23 cellular contexts compared by ENCODE assay signal in genomic region chr1:108007070-108007469, GRCh38.
"Had no signal": no experiment of that assay in that cellular context is flagged by ENCODE, and none has a peak within 500 bp of the region (broad histone marks: within the 10 kb centered on the region; RNA-seq: fewer than 3 reads in every experiment).

No MANE protein-coding gene starts in this region.

- H3K27me3 Mint-ChIP-seq: activated CD8-positive, alpha-beta memory T cell treated with anti-CD3 and anti-CD28 coated beads, Interleukin-2, amount 10 ng/mL, durations not matched to agents 7 days and 5 days; central memory CD8-positive, alpha-beta T cell; dendritic cell treated with granulocyte-macrophage colony-stimulating factor and Interleukin-4, amounts not matched to agents 40 ng/mL and 50 ng/mL, for 4 days; stimulated activated naive CD8-positive, alpha-beta T cell treated with anti-CD3 and anti-CD28 coated beads, Interleukin-15, amount 100 ng/mL, for 72 hours had no signal

- H3K4me3 ChIP-seq: left lung, lower lobe of right lung, neural progenitor cell, right lobe of liver, upper lobe of right lung had no signal

- H3K9me3 ChIP-seq: left lung, lower lobe of right lung, right lobe of liver, upper lobe of right lung had no signal

- H3K4me3 Mint-ChIP-seq: activated CD8-positive, alpha-beta memory T cell treated with anti-CD3 and anti-CD28 coated beads, Interleukin-2, amount 10 ng/mL, durations not matched to agents 7 days and 5 days; activated CD8-positive, alpha-beta T cell treated with anti-CD3 and anti-CD28 coated beads, Interleukin-2, amount 10 ng/mL, durations not matched to agents 7 days and 5 days; central memory CD8-positive, alpha-beta T cell; dendritic cell treated with granulocyte-macrophage colony-stimulating factor and Interleukin-4, amounts not matched to agents 40 ng/mL and 50 ng/mL, for 4 days; natural killer cell; neural progenitor cell; stimulated activated naive CD8-positive, alpha-beta T cell treated with anti-CD3 and anti-CD28 coated beads, Interleukin-15, amount 100 ng/mL, for 72 hours; T-helper 1 cell treated with Interleukin-12 subunit alpha and Interleukin-12 subunit beta and Interleukin-4 antibody, amounts not matched to agents 30 μg/mL and 1 μg/mL, for 36 hours had no signal

- H3K27me3 ChIP-seq: left lung, neural progenitor cell, right lobe of liver, upper lobe of right lung had no signal

- DNase-seq: activated CD4-positive, alpha-beta T cell treated with anti-CD3 and anti-CD28 coated beads for 1 hour; activated CD4-positive, alpha-beta T cell treated with anti-CD3 and anti-CD28 coated beads, Interleukin-2, amount 50 U/mL, for 1 hour; activated CD8-positive, alpha-beta memory T cell treated with anti-CD3 and anti-CD28 coated beads, Interleukin-2, amount 10 ng/mL, durations not matched to agents 7 days and 5 days; activated CD8-positive, alpha-beta T cell treated with anti-CD3 and anti-CD28 coated beads, Interleukin-2, amount 10 ng/mL, durations not matched to agents 7 days and 5 days; activated naive CD4-positive, alpha-beta T cell; activated T-cell treated with anti-CD3 and anti-CD28 coated beads, Interleukin-2, amount 50 U/mL, for 48 hours; anterior cingulate cortex; left lung; lower lobe of right lung; mesenchymal stem cell; natural killer cell; posterior cingulate gyrus; right lobe of liver; stimulated activated CD4-positive, alpha-beta T cell treated with anti-CD3 and anti-CD28 coated beads, Interleukin-2, amount 100 ng/mL, for 48 hours; stimulated activated naive CD8-positive, alpha-beta T cell treated with anti-CD3 and anti-CD28 coated beads, Interleukin-15, amount 100 ng/mL, for 72 hours; substantia nigra; T1000; upper lobe of right lung had no signal

- H3K27ac ChIP-seq: left lung, lower lobe of right lung, neural progenitor cell, right lobe of liver, upper lobe of right lung had no signal

- H3K36me3 ChIP-seq: left lung, lower lobe of right lung, neural progenitor cell, right lobe of liver, upper lobe of right lung had no signal

- H3K9ac ChIP-seq: neural progenitor cell had no signal

- H3K36me3 Mint-ChIP-seq: activated CD8-positive, alpha-beta memory T cell treated with anti-CD3 and anti-CD28 coated beads, Interleukin-2, amount 10 ng/mL, durations not matched to agents 7 days and 5 days; activated naive CD4-positive, alpha-beta T cell treated with anti-CD3 and anti-CD28 coated beads, Interleukin-2, amount 50 U/mL, for 72 hours; natural killer cell; neural progenitor cell had no signal

- H3K4me1 Mint-ChIP-seq: activated CD8-positive, alpha-beta memory T cell treated with anti-CD3 and anti-CD28 coated beads, Interleukin-2, amount 10 ng/mL, durations not matched to agents 7 days and 5 days; central memory CD8-positive, alpha-beta T cell; natural killer cell; neural progenitor cell had no signal

- H3K27ac Mint-ChIP-seq: activated CD8-positive, alpha-beta memory T cell treated with anti-CD3 and anti-CD28 coated beads, Interleukin-2, amount 10 ng/mL, durations not matched to agents 7 days and 5 days; activated CD8-positive, alpha-beta T cell treated with anti-CD3 and anti-CD28 coated beads, Interleukin-2, amount 10 ng/mL, durations not matched to agents 7 days and 5 days; activated naive CD4-positive, alpha-beta T cell treated with anti-CD3 and anti-CD28 coated beads, Interleukin-2, amount 50 U/mL, for 72 hours; dendritic cell treated with granulocyte-macrophage colony-stimulating factor and Interleukin-4, amounts not matched to agents 40 ng/mL and 50 ng/mL, for 4 days; natural killer cell; neural progenitor cell; stimulated activated naive CD8-positive, alpha-beta T cell treated with anti-CD3 and anti-CD28 coated beads, Interleukin-15, amount 100 ng/mL, for 72 hours; T-helper 1 cell treated with Interleukin-12 subunit alpha and Interleukin-12 subunit beta and Interleukin-4 antibody, amounts not matched to agents 30 μg/mL and 1 μg/mL, for 36 hours had no signal

- H3K4me1 ChIP-seq: left lung, lower lobe of right lung, neural progenitor cell, right lobe of liver, upper lobe of right lung had no signal

- ATAC-seq: activated CD8-positive, alpha-beta memory T cell treated with anti-CD3 and anti-CD28 coated beads, Interleukin-2, amount 10 ng/mL, durations not matched to agents 7 days and 5 days; activated CD8-positive, alpha-beta T cell treated with anti-CD3 and anti-CD28 coated beads, Interleukin-2, amount 10 ng/mL, durations not matched to agents 7 days and 5 days; activated naive CD4-positive, alpha-beta T cell treated with anti-CD3 and anti-CD28 coated beads, Interleukin-2, amount 50 U/mL, for 72 hours; left lung; lower lobe of right lung; natural killer cell; right lobe of liver; stimulated activated naive CD8-positive, alpha-beta T cell treated with anti-CD3 and anti-CD28 coated beads, Interleukin-15, amount 100 ng/mL, for 72 hours; upper lobe of right lung had no signal

- H3K4me2 ChIP-seq: neural progenitor cell had no signal

- H2AFZ ChIP-seq: neural progenitor cell had no signal

- H3K9me3 Mint-ChIP-seq: activated naive CD4-positive, alpha-beta T cell treated with anti-CD3 and anti-CD28 coated beads, Interleukin-2, amount 50 U/mL, for 72 hours; central memory CD8-positive, alpha-beta T cell; natural killer cell; neural progenitor cell had no signal
